In genomic region chr10:106609867-106610266, GRCh38 we compare ENCODE assay signal across 15 cellular contexts.
DNase-seq lines count a peak whose midpoint lies in the region; ATAC-seq and TF ChIP-seq lines count a peak whose summit lies in the region.
"Had no signal": no experiment of that assay in that cellular context is flagged by ENCODE, and none has a peak within 500 bp of the region (broad histone marks: within the 10 kb centered on the region; RNA-seq: fewer than 3 reads in every experiment).

No MANE protein-coding gene starts in this region.

- H2AFZ ChIP-seq in GM23248 (no peak overlapping the region), OCI-LY7 (ENCODE audit: low read length) (no peak overlapping the region)

- no peaks in the 10 kb centered on the region for H3K36me3 Mint-ChIP-seq in CD14-positive monocyte
- H3K36me3 Mint-ChIP-seq: stimulated activated effector memory CD8-positive, alpha-beta T cell treated with anti-CD3 and anti-CD28 coated beads, Interleukin-12 subunit alpha, Interleukin-12 subunit beta, amount 100 ng/mL, for 72 hours had no signal

- in situ Hi-C loops in GM23248 (cut with MboI) = no loop called here

- H3K4me2 ChIP-seq in GM23248 (ENCODE audit: unreplicated experiment) = no peak overlapping the region
- no peak overlapping the region for H3K4me2 ChIP-seq in OCI-LY7 (ENCODE audit: low read length)

- no peaks in the 10 kb centered on the region for H3K4me1 Mint-ChIP-seq in CD14-positive monocyte
- H3K4me1 Mint-ChIP-seq: stimulated activated effector memory CD8-positive, alpha-beta T cell treated with anti-CD3 and anti-CD28 coated beads, Interleukin-12 subunit alpha, Interleukin-12 subunit beta, amount 100 ng/mL, for 72 hours had no signal

- POLR2A ChIA-PET in OCI-LY7 (lab: Charles Lee) = interaction anchor here (0.8 kb wide), 1 partner anchor 18 kb away, joined by 3 read pairs; no protein-coding TSS in a partner anchor

- H3K36me3 ChIP-seq in GM23248 (ENCODE audit: low read depth) = no peaks in the 10 kb centered on the region
- no peaks in the 10 kb centered on the region for H3K36me3 ChIP-seq in OCI-LY7 (ENCODE audit: insufficient read depth, low read length)

- intact Hi-C loops in CD14-positive monocyte (cut with micrococcal nuclease) = no loop called here
- intact Hi-C loops in OCI-LY7 (cut with micrococcal nuclease; ENCODE audit: unreplicated experiment) = no loop called here
- intact Hi-C loops in left ventricle myocardium superior (cut with micrococcal nuclease) = no loop called here

- no peak overlapping the region for H3K9ac ChIP-seq in GM23248

- WGBS in GM23248 (ENCODE audit: low coverage in 1 of 2, low lambda C conversion rate in 2 of 2, missing lambda C conversion rate in 2 of 2), 2 experiments = 45 to 54% methylated on average over 3 of the region's 3 CpGs

- DNase-seq in CD14-positive monocyte (ENCODE audit: low spot score) (no peak), GM23248 (peak; percentile 13), OCI-LY7 (ENCODE audit: low spot score) (no peak), fibroblast of villous mesenchyme (ENCODE audit: low read depth) (no peak), GDM1 (lab: John Stamatoyannopoulos, UW) (no peak), left ventricle myocardium superior (no peak)
- DNase-seq in central memory CD4-positive, alpha-beta T cell = no peak
- DNase-seq: amygdala, kidney, NCI-H1048, NCI-H774, T-helper 9 cell had no signal

- H3K27ac Mint-ChIP-seq in CD14-positive monocyte = no peak overlapping the region
- H3K27ac Mint-ChIP-seq: stimulated activated effector memory CD8-positive, alpha-beta T cell treated with anti-CD3 and anti-CD28 coated beads, Interleukin-12 subunit alpha, Interleukin-12 subunit beta, amount 100 ng/mL, for 72 hours had no signal

- H3F3A ChIP-seq in GM23248 (ENCODE audit: insufficient read depth) = no peaks in the 10 kb centered on the region

- peaks cover 0 to 5% (median 1%) of the 10 kb centered on the region in 3 donors for H3K27me3 Mint-ChIP-seq in CD14-positive monocyte (ENCODE audit: low read depth in 3 of 3)

- CTCF ChIA-PET in OCI-LY7 (lab: Charles Lee; ENCODE audit: unreplicated experiment) = no interaction called here

- no peak for TF ChIP-seq POLR2A in GM18505 (IDR thresholded peaks at IDR 0.05; ENCODE audit: borderline replicate concordance, extremely low read depth, insufficient read depth, insufficient read length)

- TF ChIP-seq CTCF in CD14-positive monocyte (IDR thresholded peaks at IDR 0.05) (peak; percentile 15), OCI-LY7 (conservative IDR thresholded peaks at IDR 0.05; ENCODE audit: low read length) (peak; percentile 42), fibroblast of villous mesenchyme (IDR thresholded peaks at IDR 0.05; ENCODE audit: insufficient read depth, low read depth, low read length) (peak; percentile 23)

- H3K4me1 ChIP-seq in GM23248 (ENCODE audit: insufficient read depth) = 0 out of 2 replicates have a peak, but pooled peaks cover 5% of the 10 kb centered on the region
- no peaks in the 10 kb centered on the region for H3K4me1 ChIP-seq in OCI-LY7 (ENCODE audit: insufficient read depth, low read length, poor library complexity, severe bottlenecking)

- no peak for ATAC-seq in GM18505 (IDR thresholded peaks at IDR 0.05; ENCODE audit: unreplicated experiment)
- no peak for ATAC-seq in left ventricle myocardium superior
- ATAC-seq: stimulated activated effector memory CD8-positive, alpha-beta T cell treated with anti-CD3 and anti-CD28 coated beads, Interleukin-12 subunit alpha, Interleukin-12 subunit beta, amount 100 ng/mL, for 72 hours had no signal

- H3K27ac ChIP-seq in GM23248 = no peak overlapping the region
- H3K27ac ChIP-seq in OCI-LY7 (ENCODE audit: low read depth, low read length, poor library complexity, severe bottlenecking) = no peak overlapping the region
- H3K27ac ChIP-seq: epithelial cell of prostate had no signal

- no peak overlapping the region for H3K4me3 ChIP-seq in GM23248
- H3K4me3 ChIP-seq in OCI-LY7 (ENCODE audit: low read depth, low read length, poor library complexity, severe bottlenecking) = no peak overlapping the region
- H3K4me3 ChIP-seq in fibroblast of villous mesenchyme (ENCODE audit: low read depth, low read length) = no peak overlapping the region

- H3K9me3 Mint-ChIP-seq in CD14-positive monocyte = peaks cover 0 to 3% (median 0%) of the 10 kb centered on the region in 7 donors

- H3K9me3 ChIP-seq in GM23248 (ENCODE audit: low read depth) = no peaks in the 10 kb centered on the region
- H3K9me3 ChIP-seq in OCI-LY7 (ENCODE audit: low read length) = no peaks in the 10 kb centered on the region

- H3K79me2 ChIP-seq in GM23248 (ENCODE audit: insufficient read depth) = no peaks in the 10 kb centered on the region
- no peaks in the 10 kb centered on the region for H3K79me2 ChIP-seq in OCI-LY7 (ENCODE audit: insufficient read depth, low read depth, low read length)

- BruUV-seq in OCI-LY7 (replicated peaks; lab: Mats Ljungman, UMichigan) = no TSS peak

- no peaks in the 10 kb centered on the region for H3K27me3 ChIP-seq in GM23248 (replicated peaks; ENCODE audit: insufficient read depth)

- H4K20me1 ChIP-seq in GM23248 (ENCODE audit: insufficient read depth) (no peaks in the 10 kb centered on the region), OCI-LY7 (ENCODE audit: insufficient read depth, low read length) (no peaks in the 10 kb centered on the region)

- no peak overlapping the region for H3K4me3 Mint-ChIP-seq in CD14-positive monocyte
- H3K4me3 Mint-ChIP-seq: stimulated activated effector memory CD8-positive, alpha-beta T cell treated with anti-CD3 and anti-CD28 coated beads, Interleukin-12 subunit alpha, Interleukin-12 subunit beta, amount 100 ng/mL, for 72 hours had no signal

- H3K9me2 ChIP-seq in GM23248 (ENCODE audit: insufficient read depth) (no peaks in the 10 kb centered on the region), OCI-LY7 (ENCODE audit: insufficient read depth, low read length) (no peaks in the 10 kb centered on the region)
